1 cellular context compared by ENCODE assay signal in the genomic region with DNA sequence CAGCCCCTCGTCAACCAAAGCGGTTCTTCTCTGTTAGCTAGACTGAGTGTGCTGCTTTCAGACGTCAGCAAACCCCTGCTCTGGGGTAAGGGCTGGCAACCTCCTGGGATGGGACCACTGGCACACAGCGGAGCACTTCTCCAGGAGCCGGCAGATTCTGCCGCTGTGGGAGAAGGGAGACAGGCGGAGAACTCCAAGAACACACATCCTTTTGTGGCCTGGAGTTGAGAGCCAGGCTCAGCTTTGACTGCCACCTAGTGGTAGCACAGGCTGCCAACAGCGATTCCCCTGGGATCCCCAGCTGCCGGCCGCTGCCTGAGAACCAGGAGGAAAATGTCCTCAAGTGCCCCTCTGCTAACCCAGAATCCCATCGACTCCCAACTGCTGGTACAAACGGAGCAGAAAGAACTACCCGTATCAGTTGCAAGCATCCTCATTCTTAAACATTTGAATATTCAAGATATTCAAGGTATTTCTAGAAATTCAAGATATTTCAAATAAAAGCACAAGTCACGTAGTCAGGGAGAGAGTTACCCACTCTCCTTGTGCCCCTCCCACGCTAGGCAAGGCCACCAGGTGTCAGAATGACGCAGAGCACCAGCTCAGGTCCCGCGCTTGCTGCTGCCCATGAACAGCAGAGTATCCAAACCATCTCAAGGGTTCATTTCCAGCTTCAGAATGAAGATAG.
TF ChIP-seq lines count a peak whose summit lies in the region.

No MANE protein-coding gene starts in this region.

TF ChIP-seq in HepG2, 621 proteins besides CTCF, POLR2A, EP300 and RAD21 (continued from another document and continues in another):
- TF ChIP-seq ZNF761 (CRISPR knock-in tag; conservative IDR thresholded peaks at IDR 0.05) (no peak), FOXP1 (IDR thresholded peaks at IDR 0.05) (no peak), FOXP1 (CRISPR knock-in tag; IDR thresholded peaks at IDR 0.05) (no peak), PHF8 (CRISPR knock-in tag; IDR thresholded peaks at IDR 0.05) (no peak), ZBTB40 (IDR thresholded peaks at IDR 0.05) (no peak), ZBTB40 (CRISPR knock-in tag; IDR thresholded peaks at IDR 0.05) (no peak), ZNF337 (CRISPR knock-in tag; IDR thresholded peaks at IDR 0.05; ENCODE audit: borderline replicate concordance, low read depth) (no peak), MTF2 (CRISPR knock-in tag; IDR thresholded peaks at IDR 0.05; ENCODE audit: borderline replicate concordance) (no peak), CENPT (CRISPR knock-in tag; IDR thresholded peaks at IDR 0.05; ENCODE audit: low read depth) (no peak), CBX2 (IDR thresholded peaks at IDR 0.05; ENCODE audit: low read depth, low read length) (no peak), CBX2 (CRISPR knock-in tag; IDR thresholded peaks at IDR 0.05; ENCODE audit: low read depth) (no peak), RNF2 (conservative IDR thresholded peaks at IDR 0.05; ENCODE audit: low read depth) (no peak), FOXM1 (CRISPR knock-in tag; IDR thresholded peaks at IDR 0.05) (no peak), ZNF432 (CRISPR knock-in tag; IDR thresholded peaks at IDR 0.05; ENCODE audit: borderline replicate concordance) (no peak), STAG1 (CRISPR knock-in tag; IDR thresholded peaks at IDR 0.05) (peak; percentile 93), ZNF749 (CRISPR knock-in tag; IDR thresholded peaks at IDR 0.05; ENCODE audit: borderline replicate concordance) (0 out of 2 replicates have a peak, but pooled peaks have one; percentile 52), NCOR1 (IDR thresholded peaks at IDR 0.05; ENCODE audit: borderline replicate concordance, low read length) (no peak), ZNF547 (CRISPR knock-in tag; IDR thresholded peaks at IDR 0.05) (no peak), RFXANK (CRISPR knock-in tag; IDR thresholded peaks at IDR 0.05) (0 out of 2 replicates have a peak, but pooled peaks have one; percentile 42), PPARG (CRISPR knock-in tag; conservative IDR thresholded peaks at IDR 0.05) (no peak), KMT2A (CRISPR knock-in tag; IDR thresholded peaks at IDR 0.05) (no peak), MTA3 (CRISPR knock-in tag; IDR thresholded peaks at IDR 0.05) (no peak), ZNF773 (CRISPR knock-in tag; IDR thresholded peaks at IDR 0.05; ENCODE audit: borderline replicate concordance) (no peak), ZNF746 (CRISPR knock-in tag; IDR thresholded peaks at IDR 0.05) (no peak), MLXIP (CRISPR knock-in tag; IDR thresholded peaks at IDR 0.05; ENCODE audit: borderline replicate concordance) (no peak), TBX2 (CRISPR knock-in tag; IDR thresholded peaks at IDR 0.05; ENCODE audit: borderline replicate concordance) (no peak), ZNF597 (CRISPR knock-in tag; IDR thresholded peaks at IDR 0.05) (no peak), ERF (CRISPR knock-in tag; IDR thresholded peaks at IDR 0.05) (peak; percentile 81; the same call in 1 of the 2 replicates), ZNF772 (CRISPR knock-in tag; IDR thresholded peaks at IDR 0.05) (no peak), CEBPG (CRISPR knock-in tag; IDR thresholded peaks at IDR 0.05) (no peak), GATAD1 (CRISPR knock-in tag; IDR thresholded peaks at IDR 0.05) (peak; percentile 41; the same call in 1 of the 2 replicates), FOXC1 (CRISPR knock-in tag; IDR thresholded peaks at IDR 0.05; ENCODE audit: borderline replicate concordance) (no peak)
- TF ChIP-seq, protein P1, sequence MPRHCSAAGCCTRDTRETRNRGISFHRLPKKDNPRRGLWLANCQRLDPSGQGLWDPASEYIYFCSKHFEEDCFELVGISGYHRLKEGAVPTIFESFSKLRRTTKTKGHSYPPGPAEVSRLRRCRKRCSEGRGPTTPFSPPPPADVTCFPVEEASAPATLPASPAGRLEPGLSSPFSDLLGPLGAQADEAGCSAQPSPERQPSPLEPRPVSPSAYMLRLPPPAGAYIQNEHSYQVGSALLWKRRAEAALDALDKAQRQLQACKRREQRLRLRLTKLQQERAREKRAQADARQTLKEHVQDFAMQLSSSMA (CRISPR knock-in tag; IDR thresholded peaks at IDR 0.05) = no peak
- TF ChIP-seq, protein P2, sequence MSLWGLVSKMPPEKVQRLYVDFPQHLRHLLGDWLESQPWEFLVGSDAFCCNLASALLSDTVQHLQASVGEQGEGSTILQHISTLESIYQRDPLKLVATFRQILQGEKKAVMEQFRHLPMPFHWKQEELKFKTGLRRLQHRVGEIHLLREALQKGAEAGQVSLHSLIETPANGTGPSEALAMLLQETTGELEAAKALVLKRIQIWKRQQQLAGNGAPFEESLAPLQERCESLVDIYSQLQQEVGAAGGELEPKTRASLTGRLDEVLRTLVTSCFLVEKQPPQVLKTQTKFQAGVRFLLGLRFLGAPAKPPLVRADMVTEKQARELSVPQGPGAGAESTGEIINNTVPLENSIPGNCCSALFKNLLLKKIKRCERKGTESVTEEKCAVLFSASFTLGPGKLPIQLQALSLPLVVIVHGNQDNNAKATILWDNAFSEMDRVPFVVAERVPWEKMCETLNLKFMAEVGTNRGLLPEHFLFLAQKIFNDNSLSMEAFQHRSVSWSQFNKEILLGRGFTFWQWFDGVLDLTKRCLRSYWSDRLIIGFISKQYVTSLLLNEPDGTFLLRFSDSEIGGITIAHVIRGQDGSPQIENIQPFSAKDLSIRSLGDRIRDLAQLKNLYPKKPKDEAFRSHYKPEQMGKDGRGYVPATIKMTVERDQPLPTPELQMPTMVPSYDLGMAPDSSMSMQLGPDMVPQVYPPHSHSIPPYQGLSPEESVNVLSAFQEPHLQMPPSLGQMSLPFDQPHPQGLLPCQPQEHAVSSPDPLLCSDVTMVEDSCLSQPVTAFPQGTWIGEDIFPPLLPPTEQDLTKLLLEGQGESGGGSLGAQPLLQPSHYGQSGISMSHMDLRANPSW (CRISPR knock-in tag; IDR thresholded peaks at IDR 0.05; ENCODE audit: borderline replicate concordance) = no peak
- TF ChIP-seq, protein P3, sequence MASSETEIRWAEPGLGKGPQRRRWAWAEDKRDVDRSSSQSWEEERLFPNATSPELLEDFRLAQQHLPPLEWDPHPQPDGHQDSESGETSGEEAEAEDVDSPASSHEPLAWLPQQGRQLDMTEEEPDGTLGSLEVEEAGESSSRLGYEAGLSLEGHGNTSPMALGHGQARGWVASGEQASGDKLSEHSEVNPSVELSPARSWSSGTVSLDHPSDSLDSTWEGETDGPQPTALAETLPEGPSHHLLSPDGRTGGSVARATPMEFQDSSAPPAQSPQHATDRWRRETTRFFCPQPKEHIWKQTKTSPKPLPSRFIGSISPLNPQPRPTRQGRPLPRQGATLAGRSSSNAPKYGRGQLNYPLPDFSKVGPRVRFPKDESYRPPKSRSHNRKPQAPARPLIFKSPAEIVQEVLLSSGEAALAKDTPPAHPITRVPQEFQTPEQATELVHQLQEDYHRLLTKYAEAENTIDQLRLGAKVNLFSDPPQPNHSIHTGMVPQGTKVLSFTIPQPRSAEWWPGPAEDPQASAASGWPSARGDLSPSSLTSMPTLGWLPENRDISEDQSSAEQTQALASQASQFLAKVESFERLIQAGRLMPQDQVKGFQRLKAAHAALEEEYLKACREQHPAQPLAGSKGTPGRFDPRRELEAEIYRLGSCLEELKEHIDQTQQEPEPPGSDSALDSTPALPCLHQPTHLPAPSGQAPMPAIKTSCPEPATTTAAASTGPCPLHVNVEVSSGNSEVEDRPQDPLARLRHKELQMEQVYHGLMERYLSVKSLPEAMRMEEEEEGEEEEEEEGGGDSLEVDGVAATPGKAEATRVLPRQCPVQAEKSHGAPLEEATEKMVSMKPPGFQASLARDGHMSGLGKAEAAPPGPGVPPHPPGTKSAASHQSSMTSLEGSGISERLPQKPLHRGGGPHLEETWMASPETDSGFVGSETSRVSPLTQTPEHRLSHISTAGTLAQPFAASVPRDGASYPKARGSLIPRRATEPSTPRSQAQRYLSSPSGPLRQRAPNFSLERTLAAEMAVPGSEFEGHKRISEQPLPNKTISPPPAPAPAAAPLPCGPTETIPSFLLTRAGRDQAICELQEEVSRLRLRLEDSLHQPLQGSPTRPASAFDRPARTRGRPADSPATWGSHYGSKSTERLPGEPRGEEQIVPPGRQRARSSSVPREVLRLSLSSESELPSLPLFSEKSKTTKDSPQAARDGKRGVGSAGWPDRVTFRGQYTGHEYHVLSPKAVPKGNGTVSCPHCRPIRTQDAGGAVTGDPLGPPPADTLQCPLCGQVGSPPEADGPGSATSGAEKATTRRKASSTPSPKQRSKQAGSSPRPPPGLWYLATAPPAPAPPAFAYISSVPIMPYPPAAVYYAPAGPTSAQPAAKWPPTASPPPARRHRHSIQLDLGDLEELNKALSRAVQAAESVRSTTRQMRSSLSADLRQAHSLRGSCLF (CRISPR knock-in tag; IDR thresholded peaks at IDR 0.05; ENCODE audit: borderline replicate concordance) = no peak
